In the genomic region with DNA sequence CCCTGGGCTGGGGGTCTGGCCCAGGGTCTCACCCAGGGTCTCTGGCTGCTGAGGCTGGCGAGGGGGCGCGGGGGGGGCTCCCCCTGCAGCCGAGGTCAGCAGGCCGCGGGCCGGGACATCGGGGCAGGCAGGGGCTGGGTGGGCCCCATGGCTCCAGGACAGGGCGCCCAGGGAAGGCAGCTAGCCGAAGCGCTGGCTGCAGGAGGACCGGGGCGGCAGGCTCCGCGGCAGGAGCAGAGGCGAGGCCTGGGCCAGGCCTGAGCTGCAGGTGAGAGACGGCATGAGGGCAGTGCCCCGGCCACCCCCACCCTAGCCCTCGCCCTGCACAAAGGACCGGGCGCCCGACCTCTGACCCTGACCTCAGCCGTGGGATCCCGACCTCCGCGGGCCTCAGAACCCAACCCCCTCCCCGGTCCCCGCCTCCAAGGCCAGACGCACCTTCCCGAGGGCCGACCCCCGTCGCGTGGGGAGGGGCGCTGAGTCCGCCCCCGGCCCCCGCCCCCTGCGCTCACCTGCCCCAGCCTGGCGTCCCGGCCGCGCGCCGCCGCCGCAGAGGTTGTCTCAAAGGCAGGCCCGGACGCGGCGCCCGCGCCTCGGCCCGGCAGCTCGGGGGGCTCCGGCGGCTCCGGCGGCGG, we compare ENCODE assay signal across 10 cellular contexts. TPM values are rescaled to one million over a fixed set of nuclear protein-coding genes. Genes with fewer than 3 reads are reported as not detected.
DNase-seq lines count a peak whose midpoint lies in the region; ATAC-seq, FAIRE-seq and TF ChIP-seq lines count a peak whose summit lies in the region.
"Had no signal": no experiment of that assay in that cellular context is flagged by ENCODE, and none has a peak within 500 bp of the region (broad histone marks: within the 10 kb centered on the region; RNA-seq: fewer than 3 reads in every experiment).

No MANE protein-coding gene starts in this region.

- no peak for DNase-seq in A549 (ENCODE audit: low read depth in 1 of 2, low spot score in 1 of 2)
- DNase-seq in astrocyte (ENCODE audit: low read depth): no peak
- peak; percentile 69 to 85 (median 83) for DNase-seq in right lobe of liver
- no peak for DNase-seq in islet precursor cell

- TF ChIP-seq CTCF in A549 (IDR thresholded peaks at IDR 0.05) (no peak), GM12875 (IDR thresholded peaks at IDR 0.05; ENCODE audit: borderline replicate concordance, insufficient read depth, low read depth, low read length) (no peak), astrocyte (IDR thresholded peaks at IDR 0.05; ENCODE audit: insufficient read depth, low read depth, low read length) (no peak), right lobe of liver (IDR thresholded peaks at IDR 0.05) (no peak)

- H3K9ac ChIP-seq in astrocyte (ENCODE audit: low read length): no peak overlapping the region

- peaks cover 8% of the 10 kb centered on the region for H4K20me1 ChIP-seq in astrocyte (ENCODE audit: insufficient read depth, low read length)

- H3K9me3 Mint-ChIP-seq in astrocyte (ENCODE audit: unreplicated experiment): no peaks in the 10 kb centered on the region
- H3K9me3 Mint-ChIP-seq: central memory CD8-positive, alpha-beta T cell had no signal

- TF ChIP-seq POLR2A in A549 (IDR thresholded peaks at IDR 0.05; ENCODE audit: low read length) (no peak), right lobe of liver (IDR thresholded peaks at IDR 0.05) (no peak)

- POLR2A ChIA-PET in A549 (lab: Yijun Ruan, JAX): interaction anchor here (1.4 kb wide), 1 partner anchor 19 kb away, joined by 4 read pairs; no protein-coding TSS in a partner anchor

- H3K4me1 Mint-ChIP-seq in astrocyte (ENCODE audit: low read depth, unreplicated experiment): peaks cover 10% of the 10 kb centered on the region
- H3K4me1 Mint-ChIP-seq: central memory CD8-positive, alpha-beta T cell had no signal

- CTCF ChIA-PET in A549 (lab: Yijun Ruan, JAX): interaction anchor here (2.2 to 10.1 kb wide), 4 partner anchors 15 to 175 kb away, joined by 5 to 113 read pairs (median 76); partner anchors contain the start of genes ANAPC2, NPDC1, SSNA1 and TUBB4B

- H3K4me1 ChIP-seq in A549: peaks cover 63% of the 10 kb centered on the region
- peaks cover 22% of the 10 kb centered on the region for H3K4me1 ChIP-seq in astrocyte (ENCODE audit: insufficient read depth, low read length)
- H3K4me1 ChIP-seq in right lobe of liver: peaks cover 0 to 17% (median 5%) of the 10 kb centered on the region in 4 donors

- FAIRE-seq in A549 (lab: Jason Lieb, UNC) (no peak), astrocyte (lab: Jason Lieb, UNC) (no peak)

- no peak overlapping the region for H2AFZ ChIP-seq in astrocyte (ENCODE audit: low read depth, low read length)

- intact Hi-C loops in right lobe of liver (cut with DNase I): no loop called here

- H3K27ac ChIP-seq in A549 (peak overlapping the region; percentile 29 to 89; a peak in 4 of 6 replicates), astrocyte (ENCODE audit: low read depth, low read length) (no peak overlapping the region), right lobe of liver (peak overlapping the region in 1 of 3 donors; percentile 32)

- H3K9me3 ChIP-seq in A549: no peaks in the 10 kb centered on the region
- no peaks in the 10 kb centered on the region for H3K9me3 ChIP-seq in astrocyte (ENCODE audit: insufficient read depth, low read depth, low read length)
- H3K9me3 ChIP-seq in right lobe of liver: no peaks in the 10 kb centered on the region

- H3K79me2 ChIP-seq in astrocyte (ENCODE audit: insufficient read depth, low read length): no peaks in the 10 kb centered on the region

- H3K36me3 ChIP-seq in astrocyte (ENCODE audit: insufficient read depth, low read length) (no peaks in the 10 kb centered on the region), right lobe of liver (no peaks in the 10 kb centered on the region)

- no peaks in the 10 kb centered on the region for H3K36me3 Mint-ChIP-seq in astrocyte (ENCODE audit: low read depth, unreplicated experiment)

- H3K27me3 ChIP-seq in astrocyte (ENCODE audit: insufficient read depth, low read length) (no peaks in the 10 kb centered on the region), right lobe of liver (no peaks in the 10 kb centered on the region)

- no peak for ATAC-seq in A549
- peak; percentile 10 to 58 (median 44) for ATAC-seq in right lobe of liver
- ATAC-seq in GM19397 (IDR thresholded peaks at IDR 0.05; ENCODE audit: unreplicated experiment): no peak
- no peak for ATAC-seq in GM21786 (IDR thresholded peaks at IDR 0.05; ENCODE audit: unreplicated experiment)
- no peak for ATAC-seq in GM18858 (IDR thresholded peaks at IDR 0.05; ENCODE audit: unreplicated experiment)

- no peaks in the 10 kb centered on the region for H3K27me3 Mint-ChIP-seq in astrocyte (ENCODE audit: low read depth, unreplicated experiment)
- H3K27me3 Mint-ChIP-seq: central memory CD8-positive, alpha-beta T cell had no signal

- TF ChIP-seq EP300 in A549 (IDR thresholded peaks at IDR 0.05): no peak

- H3K4me3 Mint-ChIP-seq in astrocyte (ENCODE audit: unreplicated experiment): no peak overlapping the region

- H3K27ac Mint-ChIP-seq in astrocyte (ENCODE audit: unreplicated experiment): no peak overlapping the region

- peak overlapping the region; percentile 28 for H3K4me3 ChIP-seq in A549
- H3K4me3 ChIP-seq in GM12875 (ENCODE audit: low read depth, low read length): peak overlapping the region; percentile 38
- no peak overlapping the region for H3K4me3 ChIP-seq in astrocyte (ENCODE audit: insufficient read depth, low read depth, low read length)
- peak overlapping the region in 2 of 3 donors; percentile 26 to 76 for H3K4me3 ChIP-seq in right lobe of liver

- peak overlapping the region; percentile 82 for H3K4me2 ChIP-seq in A549
- H3K4me2 ChIP-seq in astrocyte (ENCODE audit: low read length): peak overlapping the region; percentile 95

- 61% methylated on average over 17 of the region's 61 CpGs for WGBS in A549 (ENCODE audit: missing lambda C conversion rate)
- WGBS in right lobe of liver (ENCODE audit: insufficient coverage, low coverage, low lambda C conversion rate, missing lambda C conversion rate): no CpG with 5 or more reads among the region's 61 CpGs

- no peak for TF ChIP-seq RAD21 in A549 (conservative IDR thresholded peaks at IDR 0.05 in 1 of 2, IDR thresholded peaks at IDR 0.05 in 1 of 2)

TF ChIP-seq in A549, 52 proteins besides CTCF, POLR2A, EP300 and RAD21:
- TF ChIP-seq NR3C1 (IDR thresholded peaks at IDR 0.05) (no peak), JUN (IDR thresholded peaks at IDR 0.05) (no peak), MYC (IDR thresholded peaks at IDR 0.05; ENCODE audit: borderline replicate concordance, low read length) (no peak), KDM5A (IDR thresholded peaks at IDR 0.05) (no peak)

RNA-seq across cellular contexts. Expression of gene RNF208, which starts 0.4 kb away (rescaled TPM):
- polyA plus RNA-seq in A549 (2011; rRNA removed) (0.06 and 0.29 TPM in 2 replicates), A549 (2017; fragmentation: RNase III; extraction: RNeasy Plus Mini Kit Qiagen cat#74134 plus additional on column Dnase treatment) (1.0 to 1.7 TPM (median 1.7 TPM) in 3 replicates)
- polyA plus RNA-seq in A549 (2012; cell fraction: cytosol; rRNA removed): 0.95 and 1.5 TPM in 2 replicates
- 4.8 and 5.1 TPM in 2 replicates for polyA plus RNA-seq in A549 (2012; cell fraction: nucleus; rRNA removed)
- polyA minus RNA-seq in A549 (2011; rRNA and poly(A)+ RNA removed): not detected in 2 replicates
- total RNA-seq in astrocyte (4.3 and 4.9 TPM in 2 replicates), right lobe of liver (10 to 100 TPM in 1 of 6 experiments, 1 to 10 TPM in 5; 3.5 to 12.2 (median 4.5) TPM)
- total RNA-seq: H4 had no signal

RNA-seq across cellular contexts. Expression of gene CYSRT1, which starts 3.4 kb away (rescaled TPM):
- polyA plus RNA-seq in A549 (2011; rRNA removed) (0.30 and 0.32 TPM in 2 replicates), A549 (2017; fragmentation: RNase III; extraction: RNeasy Plus Mini Kit Qiagen cat#74134 plus additional on column Dnase treatment) (0.81 to 1.0 TPM (median 0.87 TPM) in 3 replicates)
- 0.89 and 1.6 TPM in 2 replicates for polyA plus RNA-seq in A549 (2012; cell fraction: cytosol; rRNA removed)
- 0.71 and 1.6 TPM in 2 replicates for polyA plus RNA-seq in A549 (2012; cell fraction: nucleus; rRNA removed)
- polyA minus RNA-seq in A549 (2011; rRNA and poly(A)+ RNA removed): 0.37 and 0.54 TPM in 2 replicates
- total RNA-seq in astrocyte (1.2 and 1.3 TPM in 2 replicates), right lobe of liver (1 to 10 TPM in 1 of 6 experiments, under 1 TPM in 4, not detected in 1; 0.20 to 1.2 (median 0.31) TPM)

RNA-seq across cellular contexts. Expression of gene RNF224, which starts 5.7 kb away (rescaled TPM):
- not detected in 2 replicates for polyA plus RNA-seq in A549 (2011; rRNA removed)
- 0.04 TPM in 2 replicates for polyA plus RNA-seq in A549 (2012; cell fraction: cytosol; rRNA removed)
- 0.14 and 0.23 TPM in 2 replicates for polyA plus RNA-seq in A549 (2012; cell fraction: nucleus; rRNA removed)
- polyA plus RNA-seq in A549 (2017; fragmentation: RNase III; extraction: RNeasy Plus Mini Kit Qiagen cat#74134 plus additional on column Dnase treatment): 0.04 to 0.07 TPM (median 0.07 TPM) in 3 replicates
- polyA minus RNA-seq in A549 (2011; rRNA and poly(A)+ RNA removed): not detected in 2 replicates
- total RNA-seq in astrocyte: 0.17 TPM in 1 of 2 replicates, not detected in the other
- total RNA-seq in right lobe of liver: not detected
- total RNA-seq: H4 had no signal

RNA-seq across cellular contexts. Expression of gene SLC34A3, which starts 9.1 kb away (rescaled TPM):
- not detected in 2 replicates for polyA plus RNA-seq in A549 (2011; rRNA removed)
- polyA plus RNA-seq in A549 (2012; cell fraction: cytosol; rRNA removed): 0.04 TPM in 2 replicates
- 0.18 and 0.20 TPM in 2 replicates for polyA plus RNA-seq in A549 (2012; cell fraction: nucleus; rRNA removed)
- 0.04 to 0.05 TPM (median 0.05 TPM) in 3 replicates for polyA plus RNA-seq in A549 (2017; fragmentation: RNase III; extraction: RNeasy Plus Mini Kit Qiagen cat#74134 plus additional on column Dnase treatment)
- not detected in 2 replicates for polyA minus RNA-seq in A549 (2011; rRNA and poly(A)+ RNA removed)
- 0.09 TPM in 1 of 2 replicates, not detected in the other for total RNA-seq in astrocyte
- total RNA-seq in right lobe of liver: not detected
- total RNA-seq: H4 had no signal

RNA-seq across cellular contexts. Expression of gene NDOR1, which starts 16.1 kb away (rescaled TPM):
- polyA plus RNA-seq in A549 (2011; rRNA removed) (5.6 and 6.4 TPM in 2 replicates), A549 (2017; fragmentation: RNase III; extraction: RNeasy Plus Mini Kit Qiagen cat#74134 plus additional on column Dnase treatment) (17.9 to 19.5 TPM (median 17.9 TPM) in 3 replicates)
- 16.4 and 23.9 TPM in 2 replicates for polyA plus RNA-seq in A549 (2012; cell fraction: cytosol; rRNA removed)
- 99.7 and 138 TPM in 2 replicates for polyA plus RNA-seq in A549 (2012; cell fraction: nucleus; rRNA removed)
- 3.3 and 4.8 TPM in 2 replicates for polyA minus RNA-seq in A549 (2011; rRNA and poly(A)+ RNA removed)
- total RNA-seq in astrocyte (13.7 and 14.5 TPM in 2 replicates), right lobe of liver (1 to 10 TPM; 4.7 to 9.6 (median 7.4) TPM)

Comparison
In these comparisons a context has a peak if more than half of its experiments do, and no peak if none do; other contexts are left out.
1. ATAC-seq: peak in right lobe of liver (4 of 4); none in A549 (0 of 2), GM19397 (single experiment), GM21786 (single experiment) and GM18858 (single experiment).
2. DNase-seq: peak in right lobe of liver (3 of 3); none in A549 (0 of 2), astrocyte (single experiment) and islet precursor cell (single experiment).